27 cellular contexts compared by ENCODE assay signal in genomic region chr1:49526672-49527071, GRCh38.
"Had no signal": no experiment of that assay in that cellular context is flagged by ENCODE, and none has a peak within 500 bp of the region (broad histone marks: within the 10 kb centered on the region; RNA-seq: fewer than 3 reads in every experiment).

No MANE protein-coding gene starts in this region.

- DNase-seq: activated B cell treated with CpG ODN at 0.5 μM for 24 hours; activated CD4-positive, alpha-beta memory T cell treated with anti-CD3 and anti-CD28 coated beads for 36 hours; activated CD4-positive, alpha-beta T cell treated with anti-CD3 and anti-CD28 coated beads for 4 hours; activated CD4-positive, alpha-beta T cell treated with anti-CD3 and anti-CD28 coated beads, Interleukin-2, amount 10 ng/mL, durations not matched to agents 24 days and 14 days; activated CD4-positive, alpha-beta T cell treated with anti-CD3 and anti-CD28 coated beads, Interleukin-2, amount 50 U/mL, for 1 hour; activated CD4-positive, alpha-beta T cell treated with anti-CD3 and anti-CD28 coated beads, Interleukin-2, amount 50 U/mL, for 4 hours; activated CD4-positive, CD25-positive, alpha-beta regulatory T cell treated with anti-CD3 and anti-CD28 coated beads, Interleukin-2, amount 50 U/mL, for 72 hours; activated CD8-positive, alpha-beta memory T cell treated with anti-CD3 and anti-CD28 coated beads, Interleukin-2, amount 50 U/mL, for 4 hours; activated CD8-positive, alpha-beta T cell treated with anti-CD3 and anti-CD28 coated beads for 36 hours; activated effector memory CD4-positive, alpha-beta T cell treated with anti-CD3 and anti-CD28 coated beads, Interleukin-2, amount 50 U/mL, for 16 hours; activated gamma-delta T cell treated with Interleukin-2 at 50 U/mL for 16 hours; activated naive CD4-positive, alpha-beta T cell; activated naive CD4-positive, alpha-beta T cell treated with anti-CD3 and anti-CD28 coated beads for 36 hours; activated naive CD4-positive, alpha-beta T cell treated with anti-CD3 and anti-CD28 coated beads, Interleukin-2, amount 50 U/mL, for 16 hours; activated naive CD8-positive, alpha-beta T cell treated with anti-CD3 and anti-CD28 coated beads for 36 hours; activated T-cell treated with anti-CD3 and anti-CD28 coated beads for 4 hours; activated T-cell treated with anti-CD3 and anti-CD28 coated beads, Interleukin-2, amount 50 U/mL, for 1 hour; activated T-cell treated with anti-CD3 and anti-CD28 coated beads, Interleukin-2, amount 50 U/mL, for 4 hours; activated T-cell treated with anti-CD3 and anti-CD28 coated beads, Interleukin-2, amount 50 U/mL, for 72 hours; adrenal gland; amniotic stem cell; cerebellar nuclear complex; T-helper 1 cell; T-helper 2 cell; T-helper 9 cell had no signal

- H3K27ac ChIP-seq: adrenal gland, ascending aorta, cardiac muscle cell had no signal

- H3K36me3 ChIP-seq: adrenal gland, ascending aorta, cardiac muscle cell had no signal

- H3K27me3 ChIP-seq: adrenal gland, ascending aorta, cardiac muscle cell had no signal

- H3K4me1 ChIP-seq: adrenal gland, ascending aorta had no signal

- H3K9me3 ChIP-seq: adrenal gland, ascending aorta had no signal

- H3K4me3 ChIP-seq: adrenal gland, ascending aorta, cardiac muscle cell had no signal
